In genomic region chr20:31951530-31952453, GRCh38 we compare ENCODE assay signal across 8 cellular contexts. TPM values are rescaled to one million over a fixed set of nuclear protein-coding genes. Genes with fewer than 3 reads are reported as not detected.
DNase-seq lines count a peak whose midpoint lies in the region; ATAC-seq and TF ChIP-seq lines count a peak whose summit lies in the region.

TSS of gene PDRG1 (minus strand) at chr20:31952046. CDS start at chr20:31951961, 85 bp downstream.

- intact Hi-C loops in Calu3 (cut with micrococcal nuclease; ENCODE audit: unreplicated experiment): loop anchor here (2.0 to 10.0 kb wide), 4 partner anchors 97 to 703 kb away; no protein-coding TSS in a partner anchor

- H3K27ac Mint-ChIP-seq in Calu3 (ENCODE audit: unreplicated experiment): peak within 1 kb of the TSS; percentile 91
- H3K27ac Mint-ChIP-seq in effector memory CD8-positive, alpha-beta T cell: peak within 1 kb of the TSS; percentile 94 to 96
- H3K27ac Mint-ChIP-seq in memory B cell: peak within 1 kb of the TSS; percentile 98

- H3K4me1 Mint-ChIP-seq in Calu3 (ENCODE audit: low read depth, unreplicated experiment) (peaks cover 20% of the 10 kb centered on the region), memory B cell (peaks cover 23% of the 10 kb centered on the region)
- H3K4me1 Mint-ChIP-seq in effector memory CD8-positive, alpha-beta T cell (ENCODE audit: low read depth in 2 of 2): peaks cover 18 to 30% of the 10 kb centered on the region in 2 donors

- no TSS peak for BruUV-seq in Calu3 (replicated peaks; lab: Mats Ljungman, UMichigan)

- peak; percentile 99 for DNase-seq in Calu3
- peak; percentile 99 for DNase-seq in HT-29 (ENCODE audit: low spot score)
- DNase-seq in NK-92 (lab: John Stamatoyannopoulos, UW; ENCODE audit: unreplicated experiment): peak; percentile 63
- peak; percentile 91 to 98 for DNase-seq in activated CD8-positive, alpha-beta memory T cell treated with anti-CD3 and anti-CD28 coated beads for 1 hour (ENCODE audit: extremely low read depth in 1 of 2, low read depth in 1 of 2)
- peak; percentile 97 to 99 (median 97) for DNase-seq in effector memory CD8-positive, alpha-beta T cell
- peak; percentile 98 to 99 for DNase-seq in memory B cell (ENCODE audit: low spot score in 2 of 2)
- peak; percentile 95 for DNase-seq in stimulated activated CD8-positive, alpha-beta memory T cell treated with anti-CD3 and anti-CD28 coated beads, Interleukin-12 subunit alpha, Interleukin-12 subunit beta, amount 100 ng/mL, for 1 hour (ENCODE audit: low read depth)

- peaks cover 42% of the 10 kb centered on the region for H3K36me3 Mint-ChIP-seq in Calu3 (ENCODE audit: insufficient read depth, unreplicated experiment)
- peaks cover 30% of the 10 kb centered on the region for H3K36me3 Mint-ChIP-seq in effector memory CD8-positive, alpha-beta T cell (ENCODE audit: insufficient read depth)
- H3K36me3 Mint-ChIP-seq in memory B cell: peaks cover 20% of the 10 kb centered on the region

- peaks cover 43% of the 10 kb centered on the region for H3K27me3 Mint-ChIP-seq in Calu3 (ENCODE audit: unreplicated experiment)
- H3K27me3 Mint-ChIP-seq in effector memory CD8-positive, alpha-beta T cell: peaks cover 17 to 26% of the 10 kb centered on the region in 2 donors
- H3K27me3 Mint-ChIP-seq in memory B cell: peaks cover 8% of the 10 kb centered on the region

- no peaks in the 10 kb centered on the region for H3K9me3 Mint-ChIP-seq in Calu3 (ENCODE audit: low read depth, unreplicated experiment)
- H3K9me3 Mint-ChIP-seq in effector memory CD8-positive, alpha-beta T cell: no peaks in the 10 kb centered on the region
- H3K9me3 Mint-ChIP-seq in memory B cell: no peaks in the 10 kb centered on the region

- CTCF ChIA-PET in Calu3 (lab: Charles Lee): interaction anchor here (0.5 to 2.2 kb wide), 23 partner anchors 8 to 582 kb away, joined by 3 to 36 read pairs (median 4); partner anchors contain the start of gene TM9SF4

- H3K4me3 Mint-ChIP-seq in Calu3 (ENCODE audit: low read depth, unreplicated experiment): peak within 1 kb of the TSS; percentile 82
- peak within 1 kb of the TSS; percentile 96 to 99 for H3K4me3 Mint-ChIP-seq in effector memory CD8-positive, alpha-beta T cell
- peak within 1 kb of the TSS; percentile 100 for H3K4me3 Mint-ChIP-seq in memory B cell

- ATAC-seq in GM21360 (IDR thresholded peaks at IDR 0.05; ENCODE audit: unreplicated experiment) (peak; percentile 91), memory B cell (ENCODE audit: low read depth) (peak; percentile 86)
- ATAC-seq in effector memory CD8-positive, alpha-beta T cell (replicated peaks): peak; percentile 96

- TF ChIP-seq CTCF in Calu3 (IDR thresholded peaks at IDR 0.05; ENCODE audit: unreplicated experiment): peak; percentile 90

RNA-seq across cellular contexts. Expression of gene PDRG1, which starts in this region (rescaled TPM):
- 21.4 and 24.5 TPM in 2 replicates for total RNA-seq in Calu3 (2022)
- 10.7 and 13.3 TPM in 2 replicates for total RNA-seq in HT-29 (2014; rRNA removed; shearing (Covaris generic))

Comparison
In these comparisons a context has a peak if more than half of its experiments do, and no peak if none do; other contexts are left out.
1. Peak in every context shown above with its lines: DNase-seq and ATAC-seq.